ENCODE assay signal across 8 cellular contexts in genomic region chr5:157857821-157858526, GRCh38. TPM values are rescaled to one million over a fixed set of nuclear protein-coding genes. Genes with fewer than 3 reads are reported as not detected.
DNase-seq lines count a peak whose midpoint lies in the region; ATAC-seq and TF ChIP-seq lines count a peak whose summit lies in the region.

No MANE protein-coding gene starts in this region.

- ATAC-seq in activated CD8-positive, alpha-beta memory T cell treated with anti-CD3 and anti-CD28 coated beads, Interleukin-2, amount 10 ng/mL, durations not matched to agents 7 days and 5 days = peak; percentile 49
- ATAC-seq in HG02759 (IDR thresholded peaks at IDR 0.05; ENCODE audit: unreplicated experiment) = no peak
- ATAC-seq in GM18517 (IDR thresholded peaks at IDR 0.05; ENCODE audit: unreplicated experiment) = no peak

- peak overlapping the region in 34 of 59 donors; percentile 8 to 91 (median 73) for H3K27ac ChIP-seq in dorsolateral prefrontal cortex

- no peaks in the 10 kb centered on the region for H3K27me3 Mint-ChIP-seq in activated CD8-positive, alpha-beta memory T cell treated with anti-CD3 and anti-CD28 coated beads, Interleukin-2, amount 10 ng/mL, durations not matched to agents 7 days and 5 days

- peaks cover 18% of the 10 kb centered on the region for H3K36me3 Mint-ChIP-seq in activated CD8-positive, alpha-beta memory T cell treated with anti-CD3 and anti-CD28 coated beads, Interleukin-2, amount 10 ng/mL, durations not matched to agents 7 days and 5 days

- H3K4me3 Mint-ChIP-seq in activated CD8-positive, alpha-beta memory T cell treated with anti-CD3 and anti-CD28 coated beads, Interleukin-2, amount 10 ng/mL, durations not matched to agents 7 days and 5 days = peak overlapping the region; percentile 87

- peak overlapping the region; percentile 92 for H3K27ac Mint-ChIP-seq in activated CD8-positive, alpha-beta memory T cell treated with anti-CD3 and anti-CD28 coated beads, Interleukin-2, amount 10 ng/mL, durations not matched to agents 7 days and 5 days

- CTCF ChIA-PET in activated CD8-positive, alpha-beta memory T cell treated with anti-CD3 and anti-CD28 coated beads, Interleukin-2, amount 10 ng/mL, durations not matched to agents 7 days and 5 days (lab: Charles Lee) = interaction anchor here (0.8 to 1.6 kb wide), 3 partner anchors 38 to 91 kb away, joined by 3 to 4 read pairs (median 4); no protein-coding TSS in a partner anchor

- TF ChIP-seq CTCF in dorsolateral prefrontal cortex (IDR thresholded peaks at IDR 0.05 in 54 of 56, conservative IDR thresholded peaks at IDR 0.05 in 2 of 56; ENCODE audit: low read depth in 1 of 56, partially characterized antibody in 56 of 56) = no peak

- no peaks in the 10 kb centered on the region for H3K9me3 Mint-ChIP-seq in activated CD8-positive, alpha-beta memory T cell treated with anti-CD3 and anti-CD28 coated beads, Interleukin-2, amount 10 ng/mL, durations not matched to agents 7 days and 5 days (ENCODE audit: low read depth)

- no peaks in the 10 kb centered on the region for H3K27me3 ChIP-seq in dorsolateral prefrontal cortex

- H3K4me3 ChIP-seq in dorsolateral prefrontal cortex = peak overlapping the region; percentile 70 to 99 (median 90)

- H3K4me1 Mint-ChIP-seq in activated CD8-positive, alpha-beta memory T cell treated with anti-CD3 and anti-CD28 coated beads, Interleukin-2, amount 10 ng/mL, durations not matched to agents 7 days and 5 days = peaks cover 57% of the 10 kb centered on the region

- intact Hi-C loops in dorsolateral prefrontal cortex (cut with DNase I) = loop anchor here (2.0 to 5.0 kb wide), 3 partner anchors 36 to 93 kb away; no protein-coding TSS in a partner anchor

- peak; percentile 57 for DNase-seq in activated CD8-positive, alpha-beta memory T cell treated with anti-CD3 and anti-CD28 coated beads, Interleukin-2, amount 10 ng/mL, durations not matched to agents 7 days and 5 days
- no peak for DNase-seq in activated CD8-positive, alpha-beta memory T cell treated with anti-CD3 and anti-CD28 coated beads, Interleukin-2, amount 50 U/mL, for 48 hours
- DNase-seq in RPMI7951 (ENCODE audit: low read depth) (peak; percentile 31), dorsolateral prefrontal cortex (no peak), midbrain (lab: John Stamatoyannopoulos, UW) (peak; percentile 2), C1 segment of cervical spinal cord (lab: John Stamatoyannopoulos, UW) (no peak)

RNA-seq across cellular contexts. Expression of gene CLINT1, which starts 1.0 kb away (rescaled TPM):
- 10 to 100 TPM; 48.4 to 56.6 TPM for total RNA-seq in activated CD8-positive, alpha-beta memory T cell treated with anti-CD3 and anti-CD28 coated beads, Interleukin-2, amount 10 ng/mL, durations not matched to agents 7 days and 5 days
- total RNA-seq in RPMI7951 (2014; rRNA removed; shearing (Covaris generic)) = 35.6 and 36.6 TPM in 2 replicates
- 10 to 100 TPM; 30.7 to 54.6 (median 40.7) TPM for total RNA-seq in dorsolateral prefrontal cortex

Comparison
In these comparisons a context has a peak if more than half of its experiments do, and no peak if none do; other contexts are left out.
1. DNase-seq: peak in activated CD8-positive, alpha-beta memory T cell treated with anti-CD3 and anti-CD28 coated beads, Interleukin-2, amount 10 ng/mL, durations not matched to agents 7 days and 5 days (single experiment), RPMI7951 (single experiment) and midbrain (single experiment); none in activated CD8-positive, alpha-beta memory T cell treated with anti-CD3 and anti-CD28 coated beads, Interleukin-2, amount 50 U/mL, for 48 hours (single experiment), dorsolateral prefrontal cortex (0 of 10) and C1 segment of cervical spinal cord (0 of 14).